ENCODE assay signal across 8 cellular contexts in genomic region chr20:8535403-8536003, GRCh38.
DNase-seq lines count a peak whose midpoint lies in the region; ATAC-seq and TF ChIP-seq lines count a peak whose summit lies in the region.

No MANE protein-coding gene starts in this region.

- no peak for ATAC-seq in HG02852 (IDR thresholded peaks at IDR 0.05; ENCODE audit: unreplicated experiment)

- CTCF ChIA-PET in GM10248 (lab: Yijun Ruan, JAX): interaction anchor here (0.7 to 1.5 kb wide), 9 partner anchors 8 to 491 kb away, joined by 3 to 6 read pairs (median 3); no protein-coding TSS in a partner anchor

- TF ChIP-seq CTCF in GM10248 (IDR thresholded peaks at IDR 0.05; ENCODE audit: control extremely low read depth, extremely low read depth, low read depth, missing control alignments) (peak; percentile 47), epithelial cell of esophagus (IDR thresholded peaks at IDR 0.05; ENCODE audit: insufficient read depth, low read depth, low read length, missing control alignments) (peak; percentile 21)

- POLR2A ChIA-PET in GM10248 (lab: Yijun Ruan, JAX): no interaction called here

- H3K4me3 ChIP-seq in epithelial cell of esophagus (ENCODE audit: low read length): no peak overlapping the region

- in situ Hi-C loops in ACHN (cut with HindIII; ENCODE audit: low pct_ligation_motif_present, low pct_unique_long_range_greater_than_20kb, low sequenced_read_pairs): no loop called here

- DNase-seq in ACHN (peak; percentile 17), GM10248 (ENCODE audit: extremely low spot score) (no peak), NCI-H460 (ENCODE audit: extremely low read depth, low read depth) (peak; percentile 7), epithelial cell of esophagus (ENCODE audit: low read depth) (no peak), SKM-1 (lab: John Stamatoyannopoulos, UW; ENCODE audit: unreplicated experiment) (no peak)
- DNase-seq in activated CD4-positive, alpha-beta T cell treated with anti-CD3 and anti-CD28 coated beads, Interleukin-2, amount 50 U/mL, for 4 hours: no peak
- DNase-seq in activated CD4-positive, CD25-positive, alpha-beta regulatory T cell (lab: John Stamatoyannopoulos, UW): no peak

Comparison
In these comparisons a context has a peak if more than half of its experiments do, and no peak if none do; other contexts are left out.
1. DNase-seq: peak in ACHN (single experiment) and NCI-H460 (single experiment); none in GM10248 (single experiment), epithelial cell of esophagus (single experiment), SKM-1 (single experiment), activated CD4-positive, alpha-beta T cell treated with anti-CD3 and anti-CD28 coated beads, Interleukin-2, amount 50 U/mL, for 4 hours (0 of 2) and activated CD4-positive, CD25-positive, alpha-beta regulatory T cell (0 of 4).